Comparison of ENCODE assay signal across 15 cellular contexts in genomic region chr6:163588211-163588919, GRCh38.
A peak's percentile ranks its signal among the peaks of the same experiment; 100 is the strongest.
DNase-seq lines count a peak whose midpoint lies in the region; ATAC-seq and TF ChIP-seq lines count a peak whose summit lies in the region.
"Had no signal": no experiment of that assay in that cellular context is flagged by ENCODE, and none has a peak within 500 bp of the region (broad histone marks: within the 10 kb centered on the region; RNA-seq: fewer than 3 reads in every experiment).

No MANE protein-coding gene starts in this region.

- no peak for TF ChIP-seq CTCF in upper lobe of right lung (IDR thresholded peaks at IDR 0.05)
- no peak for TF ChIP-seq CTCF in transverse colon (IDR thresholded peaks at IDR 0.05)

- no peak overlapping the region for H3K27ac ChIP-seq in upper lobe of right lung
- no peak overlapping the region for H3K27ac ChIP-seq in transverse colon
- H3K27ac ChIP-seq: 22Rv1, coronary artery, esophagus muscularis mucosa, PC-9 had no signal

- TF ChIP-seq POLR2A in transverse colon (IDR thresholded peaks at IDR 0.05), result no peak

- H3K36me3 ChIP-seq in upper lobe of right lung (no peaks in the 10 kb centered on the region), transverse colon (no peaks in the 10 kb centered on the region)
- H3K36me3 ChIP-seq: esophagus muscularis mucosa had no signal

- DNase-seq in DMS 273 (lab: John Stamatoyannopoulos, UW; ENCODE audit: unreplicated experiment), result peak; percentile 63
- DNase-seq in DMS 273 treated with DMSO at 0.1 percent for 48 hours (lab: John Stamatoyannopoulos, UW), result no peak
- peak; percentile 11 for DNase-seq in NCI-H524 treated with DMSO at 0.1 percent for 48 hours (lab: John Stamatoyannopoulos, UW)
- peak; percentile 43 for DNase-seq in upper lobe of right lung
- no peak for DNase-seq in transverse colon
- no peak for DNase-seq in COR-L47 (lab: John Stamatoyannopoulos, UW)
- no peak for DNase-seq in NOMO-1 treated with DMSO at 0.1 percent for 48 hours (lab: John Stamatoyannopoulos, UW; ENCODE audit: unreplicated experiment)
- DNase-seq: left ventricle myocardium superior, NCI-H1105 treated with DMSO at 0.1 percent for 48 hours, NCI-H2227 treated with DMSO at 0.1 percent for 48 hours, PC-9 had no signal

- H3K4me1 ChIP-seq in upper lobe of right lung, result peaks cover 4% of the 10 kb centered on the region
- H3K4me1 ChIP-seq in transverse colon, result no peaks in the 10 kb centered on the region

- no peaks in the 10 kb centered on the region for H3K9me3 ChIP-seq in upper lobe of right lung
- peaks cover 0 to 5% of the 10 kb centered on the region in 2 donors for H3K9me3 ChIP-seq in transverse colon
- H3K9me3 ChIP-seq: esophagus muscularis mucosa had no signal

- peak; percentile 53 for ATAC-seq in esophagus mucosa
- no peak for ATAC-seq in upper lobe of right lung
- ATAC-seq: left ventricle myocardium superior had no signal

- 86 to 95% methylated on average over 8 to 22 of the region's 22 CpGs for WGBS in transverse colon (ENCODE audit: low coverage in 1 of 2), 2 donors

- no peak for TF ChIP-seq EP300 in transverse colon (IDR thresholded peaks at IDR 0.05; ENCODE audit: low read depth)

- intact Hi-C loops in upper lobe of right lung (cut with DNase I) (no loop called here), transverse colon (cut with DNase I; ENCODE audit: low total_unique reads) (no loop called here)

- H3K4me3 ChIP-seq in upper lobe of right lung (no peak overlapping the region), transverse colon (no peak overlapping the region)
- H3K4me3 ChIP-seq: coronary artery, esophagus muscularis mucosa, PC-9 had no signal

- no peaks in the 10 kb centered on the region for H3K27me3 ChIP-seq in upper lobe of right lung
- no peaks in the 10 kb centered on the region for H3K27me3 ChIP-seq in transverse colon
- H3K27me3 ChIP-seq: esophagus muscularis mucosa had no signal

- in situ Hi-C loops in transverse colon (cut with MboI; ENCODE audit: low pct_ligation_motif_present in 1 of 4, low pct_unique_long_range_greater_than_20kb in 1 of 4, low sequenced_read_pairs in 3 of 4), result no loop called here

Comparison
In these comparisons a context has a peak if more than half of its experiments do, and no peak if none do; other contexts are left out.
1. DNase-seq: peak in DMS 273 (single experiment), NCI-H524 treated with DMSO at 0.1 percent for 48 hours (single experiment) and upper lobe of right lung (single experiment); none in DMS 273 treated with DMSO at 0.1 percent for 48 hours (single experiment), transverse colon (single experiment), COR-L47 (single experiment) and NOMO-1 treated with DMSO at 0.1 percent for 48 hours (single experiment).